17 cellular contexts compared by ENCODE assay signal in the genomic region with DNA sequence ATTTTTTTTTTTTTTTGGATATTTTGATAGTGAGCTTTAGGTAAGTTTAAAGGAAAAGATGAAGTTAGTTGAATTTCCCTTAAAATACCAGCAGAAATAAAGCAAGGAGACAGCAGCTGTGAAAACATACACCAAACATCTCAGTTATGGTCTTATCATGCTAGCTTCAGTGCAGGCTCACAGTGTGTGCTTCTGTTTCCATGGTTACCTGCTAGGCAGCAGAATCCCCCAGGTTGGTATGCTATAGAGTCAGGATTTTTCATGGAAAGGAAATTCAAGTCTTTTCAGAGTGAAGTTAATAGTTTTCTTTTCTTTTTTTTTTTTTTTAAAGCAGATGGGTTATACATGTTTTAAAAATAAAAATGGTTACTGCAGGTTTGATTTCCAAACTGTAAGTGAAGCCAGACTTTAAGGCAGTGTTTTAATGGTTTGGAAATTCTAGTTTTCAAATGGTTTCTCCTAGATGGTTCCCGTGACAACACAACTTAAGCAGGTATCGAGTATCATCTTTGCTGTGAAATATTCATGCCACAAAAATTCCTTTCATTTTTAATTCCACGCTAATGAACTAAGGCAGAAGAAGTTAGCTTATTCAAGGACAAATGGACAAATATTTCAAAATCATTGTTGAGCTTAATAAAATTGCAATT.
DNase-seq lines count a peak whose midpoint lies in the region; ATAC-seq, FAIRE-seq and TF ChIP-seq lines count a peak whose summit lies in the region.
"Had no signal": no experiment of that assay in that cellular context is flagged by ENCODE, and none has a peak within 500 bp of the region (broad histone marks: within the 10 kb centered on the region; RNA-seq: fewer than 3 reads in every experiment).

No MANE protein-coding gene starts in this region.

- H2AFZ ChIP-seq in K562 (ENCODE audit: low read depth, low read length) = no peak overlapping the region

- TF ChIP-seq RAD21 in A549 (conservative IDR thresholded peaks at IDR 0.05 in 1 of 2, IDR thresholded peaks at IDR 0.05 in 1 of 2) = no peak
- no peak for TF ChIP-seq RAD21 in K562 (CRISPR knock-in tag; conservative IDR thresholded peaks at IDR 0.05 in 1 of 2, IDR thresholded peaks at IDR 0.05 in 1 of 2)

- H3K4me2 ChIP-seq in A549 (peak overlapping the region; percentile 5; the same call in 1 of the 3 replicates), K562 (ENCODE audit: insufficient read depth, low read length) (no peak overlapping the region)
- H3K4me2 ChIP-seq: KMS-11 had no signal

- POLR2A ChIA-PET in A549 (lab: Yijun Ruan, JAX) = no interaction called here
- POLR2A ChIA-PET in K562 (lab: Yijun Ruan, JAX) = interaction anchor here (0.6 kb wide), 1 partner anchor 380 kb away, joined by 3 read pairs; no protein-coding TSS in a partner anchor

- DNase-seq in A549 (ENCODE audit: low read depth in 1 of 2, low spot score in 1 of 2) = peak in 1 of 2 experiments; percentile 37
- peak; percentile 3 for DNase-seq in HT1080 (ENCODE audit: low read depth)
- DNase-seq in K562 (ENCODE audit: extremely low read depth in 1 of 4, low spot score in 3 of 4) = no peak
- peak; percentile 79 for DNase-seq in left kidney (ENCODE audit: low read depth, low spot score)
- no peak for DNase-seq in ovary
- no peak for DNase-seq in upper lobe of right lung
- DNase-seq in DMS79 treated with DMSO at 0.1 percent for 48 hours (lab: John Stamatoyannopoulos, UW) = no peak
- no peak for DNase-seq in activated CD8-positive, alpha-beta memory T cell treated with anti-CD3 and anti-CD28 coated beads, Interleukin-2, amount 50 U/mL, for 48 hours
- DNase-seq: ACHN; activated naive CD4-positive, alpha-beta T cell; DND-41; foreskin keratinocyte; left colon; NCI-H2171; occipital lobe had no signal

- H3K9me1 ChIP-seq in K562 (ENCODE audit: control insufficient read depth, insufficient read depth, low read length) = no peaks in the 10 kb centered on the region

- no peaks in the 10 kb centered on the region for H3K79me2 ChIP-seq in K562 (ENCODE audit: control insufficient read depth, insufficient read depth, low read length)

- WGBS in A549 (ENCODE audit: missing lambda C conversion rate) = 88% methylated on average over 3 of the region's 3 CpGs
- WGBS in K562 (ENCODE audit: insufficient coverage, low coverage, missing lambda C conversion rate) = 0% methylated on average over 3 of the region's 3 CpGs
- 14 to 21% (median 16%) methylated on average over 3 of the region's 3 CpGs for WGBS in ovary, 3 donors

- H3K36me3 ChIP-seq in K562 (ENCODE audit: control insufficient read depth, insufficient read depth, low read length) = no peaks in the 10 kb centered on the region
- H3K36me3 ChIP-seq in ovary = no peaks in the 10 kb centered on the region
- no peaks in the 10 kb centered on the region for H3K36me3 ChIP-seq in upper lobe of right lung
- H3K36me3 ChIP-seq: vagina had no signal

- no peak for FAIRE-seq in A549 (lab: Jason Lieb, UNC)
- no peak for FAIRE-seq in K562 (lab: Jason Lieb, UNC)

- H3K4me3 ChIP-seq in A549 (no peak overlapping the region), K562 (no peak overlapping the region), ovary (no peak overlapping the region), upper lobe of right lung (no peak overlapping the region)
- H3K4me3 ChIP-seq: vagina had no signal

- TF ChIP-seq POLR2A in A549 (IDR thresholded peaks at IDR 0.05; ENCODE audit: low read length) (no peak), K562 (conservative IDR thresholded peaks at IDR 0.05) (no peak), ovary (IDR thresholded peaks at IDR 0.05) (no peak)

- CTCF ChIA-PET in A549 (lab: Yijun Ruan, JAX) (interaction anchor here (1.0 to 1.4 kb wide), 2 partner anchors 12 to 330 kb away, joined by 3 to 4 read pairs; no protein-coding TSS in a partner anchor), K562 (lab: Yijun Ruan, JAX; ENCODE audit: low intra/inter-chr PET ratio) (interaction anchor here (0.7 kb wide), 1 partner anchor 43 kb away, joined by 3 read pairs; no protein-coding TSS in a partner anchor)

- H3K4me1 ChIP-seq in A549 (peaks cover 44% of the 10 kb centered on the region), K562 (replicated peaks in 1 of 2; ENCODE audit: control insufficient read depth in 2 of 2, insufficient read depth in 2 of 2, low read length in 2 of 2) (no peaks in the 10 kb centered on the region), ovary (ENCODE audit: insufficient read depth) (peaks cover 4% of the 10 kb centered on the region), upper lobe of right lung (no peaks in the 10 kb centered on the region)
- H3K4me1 ChIP-seq: foreskin keratinocyte, vagina had no signal

- no TSS peak for BruUV-seq in K562 (replicated peaks; lab: Mats Ljungman, UMichigan)

- no peak overlapping the region for H3K9ac ChIP-seq in K562 (ENCODE audit: insufficient read depth in 1 of 2, low read depth in 2 of 2, low read length in 2 of 2)
- H3K9ac ChIP-seq: KMS-11 had no signal

- H3K27me3 ChIP-seq in K562 (ENCODE audit: control insufficient read depth in 2 of 2, insufficient read depth in 2 of 2, low read length in 2 of 2) (no peaks in the 10 kb centered on the region), ovary (no peaks in the 10 kb centered on the region), upper lobe of right lung (no peaks in the 10 kb centered on the region)
- H3K27me3 ChIP-seq: foreskin keratinocyte, vagina had no signal

- ATAC-seq in A549 = peak in 1 of 2 experiments; percentile 78; a peak in 3 of 6 replicates
- no peak for ATAC-seq in K562
- no peak for ATAC-seq in upper lobe of right lung
- ATAC-seq: foreskin keratinocyte, left colon had no signal

- intact Hi-C loops in K562 (cut with micrococcal nuclease) = no loop called here
- intact Hi-C loops in ovary (cut with DNase I) = no loop called here
- intact Hi-C loops in upper lobe of right lung (cut with DNase I) = no loop called here

- in situ Hi-C loops in K562 (cut with MboI) = no loop called here

- no peak for TF ChIP-seq CTCF in A549 (IDR thresholded peaks at IDR 0.05)
- TF ChIP-seq CTCF in K562 (IDR thresholded peaks at IDR 0.05 in 2 of 3, conservative IDR thresholded peaks at IDR 0.05 in 1 of 3; ENCODE audit: insufficient read depth in 2 of 3, low read depth in 1 of 3, low read length in 3 of 3) = no peak
- TF ChIP-seq CTCF in ovary (IDR thresholded peaks at IDR 0.05) = no peak
- TF ChIP-seq CTCF in upper lobe of right lung (IDR thresholded peaks at IDR 0.05) = no peak

- TF ChIP-seq EP300 in A549 (IDR thresholded peaks at IDR 0.05) (no peak), K562 (IDR thresholded peaks at IDR 0.05; ENCODE audit: low read length) (no peak), ovary (IDR thresholded peaks at IDR 0.05) (no peak)

- H3K27ac ChIP-seq in A549 (no peak overlapping the region), K562 (ENCODE audit: extremely low read depth, low read depth, low read length) (no peak overlapping the region), ovary (no peak overlapping the region), upper lobe of right lung (no peak overlapping the region)
- H3K27ac ChIP-seq: foreskin keratinocyte, KMS-11, vagina had no signal

- H4K20me1 ChIP-seq in K562 (replicated peaks; ENCODE audit: control insufficient read depth, insufficient read depth, low read length) = no peaks in the 10 kb centered on the region

- no peaks in the 10 kb centered on the region for H3K9me3 ChIP-seq in A549
- H3K9me3 ChIP-seq in K562 (replicated peaks; ENCODE audit: control insufficient read depth, insufficient read depth, low read depth, low read length) = no peaks in the 10 kb centered on the region; the same call in 1 of the 2 replicates
- no peaks in the 10 kb centered on the region for H3K9me3 ChIP-seq in ovary
- H3K9me3 ChIP-seq in upper lobe of right lung = no peaks in the 10 kb centered on the region
- H3K9me3 ChIP-seq: vagina had no signal

TF ChIP-seq in A549, 52 proteins besides CTCF, POLR2A, EP300 and RAD21 (continues in another document):
- TF ChIP-seq NPAS2 (CRISPR knock-in tag; IDR thresholded peaks at IDR 0.05; ENCODE audit: borderline replicate concordance) (no peak), JUNB (IDR thresholded peaks at IDR 0.05) (no peak), SREBF2 (IDR thresholded peaks at IDR 0.05) (no peak), ZFP36 (IDR thresholded peaks at IDR 0.05; ENCODE audit: borderline replicate concordance, partially characterized antibody) (no peak), HEYL (CRISPR knock-in tag; IDR thresholded peaks at IDR 0.05) (no peak), HOXA7 (CRISPR knock-in tag; IDR thresholded peaks at IDR 0.05) (no peak), CHD4 (IDR thresholded peaks at IDR 0.05; ENCODE audit: borderline replicate concordance) (no peak), MAFK (IDR thresholded peaks at IDR 0.05; ENCODE audit: partially characterized antibody) (no peak)
- TF ChIP-seq, protein P1, sequence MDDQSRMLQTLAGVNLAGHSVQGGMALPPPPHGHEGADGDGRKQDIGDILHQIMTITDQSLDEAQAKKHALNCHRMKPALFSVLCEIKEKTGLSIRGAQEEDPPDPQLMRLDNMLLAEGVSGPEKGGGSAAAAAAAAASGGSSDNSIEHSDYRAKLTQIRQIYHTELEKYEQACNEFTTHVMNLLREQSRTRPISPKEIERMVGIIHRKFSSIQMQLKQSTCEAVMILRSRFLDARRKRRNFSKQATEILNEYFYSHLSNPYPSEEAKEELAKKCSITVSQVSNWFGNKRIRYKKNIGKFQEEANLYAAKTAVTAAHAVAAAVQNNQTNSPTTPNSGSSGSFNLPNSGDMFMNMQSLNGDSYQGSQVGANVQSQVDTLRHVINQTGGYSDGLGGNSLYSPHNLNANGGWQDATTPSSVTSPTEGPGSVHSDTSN (IDR thresholded peaks at IDR 0.05) = no peak

TF ChIP-seq in K562, 482 proteins besides CTCF, POLR2A, EP300 and RAD21:
- TF ChIP-seq CHCHD3 (CRISPR knock-in tag; IDR thresholded peaks at IDR 0.05) (no peak), RFX1 (IDR thresholded peaks at IDR 0.05) (peak; percentile 61), MTA3 (IDR thresholded peaks at IDR 0.05; ENCODE audit: borderline replicate concordance) (no peak), DACH1 (IDR thresholded peaks at IDR 0.05; ENCODE audit: partially characterized antibody) (no peak), ZNF23 (CRISPR knock-in tag; IDR thresholded peaks at IDR 0.05) (no peak)
- TF ChIP-seq, protein P2, sequence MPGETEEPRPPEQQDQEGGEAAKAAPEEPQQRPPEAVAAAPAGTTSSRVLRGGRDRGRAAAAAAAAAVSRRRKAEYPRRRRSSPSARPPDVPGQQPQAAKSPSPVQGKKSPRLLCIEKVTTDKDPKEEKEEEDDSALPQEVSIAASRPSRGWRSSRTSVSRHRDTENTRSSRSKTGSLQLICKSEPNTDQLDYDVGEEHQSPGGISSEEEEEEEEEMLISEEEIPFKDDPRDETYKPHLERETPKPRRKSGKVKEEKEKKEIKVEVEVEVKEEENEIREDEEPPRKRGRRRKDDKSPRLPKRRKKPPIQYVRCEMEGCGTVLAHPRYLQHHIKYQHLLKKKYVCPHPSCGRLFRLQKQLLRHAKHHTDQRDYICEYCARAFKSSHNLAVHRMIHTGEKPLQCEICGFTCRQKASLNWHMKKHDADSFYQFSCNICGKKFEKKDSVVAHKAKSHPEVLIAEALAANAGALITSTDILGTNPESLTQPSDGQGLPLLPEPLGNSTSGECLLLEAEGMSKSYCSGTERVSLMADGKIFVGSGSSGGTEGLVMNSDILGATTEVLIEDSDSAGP (CRISPR knock-in tag; IDR thresholded peaks at IDR 0.05) = no peak

Comparison
In these comparisons a context has a peak if more than half of its experiments do, and no peak if none do; other contexts are left out.
1. DNase-seq: peak in HT1080 (single experiment) and left kidney (single experiment); none in K562 (0 of 4), ovary (0 of 5), upper lobe of right lung (single experiment), DMS79 treated with DMSO at 0.1 percent for 48 hours (single experiment) and activated CD8-positive, alpha-beta memory T cell treated with anti-CD3 and anti-CD28 coated beads, Interleukin-2, amount 50 U/mL, for 48 hours (single experiment).